In genomic region chr11:18246379-18247161, GRCh38 we compare ENCODE assay signal across 10 cellular contexts. TPM values are rescaled to one million over a fixed set of nuclear protein-coding genes. Genes with fewer than 3 reads are reported as not detected.
A peak's percentile ranks its signal among the peaks of the same experiment; 100 is the strongest.
DNase-seq lines count a peak whose midpoint lies in the region; ATAC-seq and TF ChIP-seq lines count a peak whose summit lies in the region.
"Not testable (repeated sequence)": the region's sequence is repeated elsewhere in the genome, so short reads cannot be mapped to it uniquely, and the experiment has no call there.
"Had no signal": no experiment of that assay in that cellular context is flagged by ENCODE, and none has a peak within 500 bp of the region (broad histone marks: within the 10 kb centered on the region; RNA-seq: fewer than 3 reads in every experiment).

No MANE protein-coding gene starts in this region.

- not testable (repeated sequence) for H3K36me3 Mint-ChIP-seq in CD8-positive, alpha-beta T cell; MCF 10A (ENCODE audit: insufficient read depth, unreplicated experiment)

- intact Hi-C loops in CD8-positive, alpha-beta T cell (cut with DNase I, micrococcal nuclease), result not testable (repeated sequence)
- intact Hi-C loops in MCF 10A (cut with micrococcal nuclease), result loop anchor here (10.0 kb wide), 2 partner anchors 248 to 488 kb away; no protein-coding TSS in a partner anchor

- peak overlapping the region; percentile 59 for H3K4me3 Mint-ChIP-seq in CD8-positive, alpha-beta T cell
- H3K4me3 Mint-ChIP-seq in MCF 10A (ENCODE audit: unreplicated experiment), result peak overlapping the region; percentile 52

- H3K9me3 Mint-ChIP-seq in CD8-positive, alpha-beta T cell; MCF 10A (ENCODE audit: unreplicated experiment): not testable (repeated sequence)

- peak overlapping the region; percentile 64; the same call in 1 of the 2 replicates for H2AFZ ChIP-seq in KMS-11 (ENCODE audit: low read depth)

- not testable (repeated sequence) for H3K79me2 ChIP-seq in KMS-11 (ENCODE audit: insufficient read depth, low read depth)

- H3K9me3 ChIP-seq in CD8-positive, alpha-beta T cell (ENCODE audit: low read length), result not testable (repeated sequence)

- H3K9ac ChIP-seq in KMS-11, result peak overlapping the region; percentile 38; the same call in 1 of the 2 replicates

- POLR2A ChIA-PET in CD8-positive, alpha-beta T cell (lab: Charles Lee), result not testable (repeated sequence)
- POLR2A ChIA-PET in MCF 10A (lab: Yijun Ruan, JAX), result interaction anchor here (0.7 to 1.8 kb wide), 5 partner anchors 19 to 94 kb away, joined by 3 to 8 read pairs (median 4); partner anchors contain the start of genes GTF2H1, HPS5 and SAA1

- H4K20me1 ChIP-seq in KMS-11 (ENCODE audit: insufficient read depth), result not testable (repeated sequence)

- H3K4me3 ChIP-seq in CD8-positive, alpha-beta T cell (ENCODE audit: low read depth, low read length); KMS-11 (IDR thresholded peaks at IDR 0.05; ENCODE audit: insufficient read depth, low read depth, low read length): not testable (repeated sequence)

- not testable (repeated sequence) for DNase-seq in CD8-positive, alpha-beta T cell; omental fat pad (ENCODE audit: low spot score)
- DNase-seq in MCF 10A (ENCODE audit: unreplicated experiment), result peak; percentile 42

- H3K27me3 Mint-ChIP-seq in CD8-positive, alpha-beta T cell (ENCODE audit: low read depth); MCF 10A (ENCODE audit: insufficient read depth, unreplicated experiment): not testable (repeated sequence)

- not testable (repeated sequence) for H3K4me1 ChIP-seq in CD8-positive, alpha-beta T cell (ENCODE audit: insufficient read depth, low read length)
- H3K4me1 ChIP-seq in KMS-11 (ENCODE audit: low read depth, poor library complexity, severe bottlenecking), result peaks cover 42% of the 10 kb centered on the region

- not testable (repeated sequence) for TF ChIP-seq CTCF in CD8-positive, alpha-beta T cell (IDR thresholded peaks at IDR 0.05); KMS-11 (conservative IDR thresholded peaks at IDR 0.05; ENCODE audit: low read depth, low read length); MCF 10A (IDR thresholded peaks at IDR 0.05; ENCODE audit: unreplicated experiment); omental fat pad (IDR thresholded peaks at IDR 0.05)

- H3K27me3 ChIP-seq in CD8-positive, alpha-beta T cell (ENCODE audit: insufficient read depth, low read length); KMS-11 (ENCODE audit: insufficient read depth, low read depth): not testable (repeated sequence)

- H3K4me2 ChIP-seq in KMS-11, result peak overlapping the region; percentile 87

- CTCF ChIA-PET in CD8-positive, alpha-beta T cell (lab: Charles Lee), result not testable (repeated sequence)
- CTCF ChIA-PET in MCF 10A (lab: Yijun Ruan, JAX), result interaction anchor here (0.6 to 0.7 kb wide), 3 partner anchors 74 to 519 kb away, joined by 3 to 4 read pairs (median 3); no protein-coding TSS in a partner anchor

- H3K27ac Mint-ChIP-seq in CD8-positive, alpha-beta T cell, result peak overlapping the region; percentile 32
- peak overlapping the region; percentile 81 for H3K27ac Mint-ChIP-seq in MCF 10A (ENCODE audit: low read depth, unreplicated experiment)

- peak; percentile 56 for ATAC-seq in CD8-positive, alpha-beta T cell
- ATAC-seq in GM18909 (IDR thresholded peaks at IDR 0.05; ENCODE audit: poor library complexity, unreplicated experiment) (peak; percentile 75), GM21528 (IDR thresholded peaks at IDR 0.05; ENCODE audit: low FRiP score, unreplicated experiment) (peak; percentile 80), HG03039 (IDR thresholded peaks at IDR 0.05; ENCODE audit: unreplicated experiment) (peak; percentile 81), omental fat pad (ENCODE audit: low FRiP score) (peak; percentile 32)
- ATAC-seq in activated CD4-positive, CD25-positive, alpha-beta regulatory T cell treated with anti-CD3 and anti-CD28 coated beads, Interleukin-2, amount 50 U/mL, for 24 hours, result peak; percentile 69 to 76

- H3K27ac ChIP-seq in CD8-positive, alpha-beta T cell (ENCODE audit: low read depth, low read length), result not testable (repeated sequence)
- peak overlapping the region; percentile 64 for H3K27ac ChIP-seq in KMS-11

- not testable (repeated sequence) for BruUV-seq in MCF 10A (replicated peaks; lab: Mats Ljungman, UMichigan)

- H3K36me3 ChIP-seq in CD8-positive, alpha-beta T cell (ENCODE audit: insufficient read depth, low read length); KMS-11 (ENCODE audit: insufficient read depth): not testable (repeated sequence)

- not testable (repeated sequence) for H3K4me1 Mint-ChIP-seq in CD8-positive, alpha-beta T cell (ENCODE audit: low read depth)
- peaks cover 29% of the 10 kb centered on the region for H3K4me1 Mint-ChIP-seq in MCF 10A (ENCODE audit: insufficient read depth, unreplicated experiment)

RNA-seq across cellular contexts. Expression of gene SAA2, which starts 1.9 kb away (rescaled TPM):
- total RNA-seq in CD8-positive, alpha-beta T cell, result under 1 TPM in 1 of 2 experiments, not detected in 1; 0.49 TPM
- total RNA-seq in MCF 10A (2022) (12.2 and 12.7 TPM in 2 replicates), omental fat pad (100 to 1,000 TPM in 3 of 4 donors, 10 to 100 TPM in 1; 37.2 to 515 (median 246) TPM)
- total RNA-seq: temporal lobe had no signal

RNA-seq across cellular contexts. Expression of gene SAA4, which starts 10.0 kb away (rescaled TPM):
- total RNA-seq in CD8-positive, alpha-beta T cell, result not detected
- total RNA-seq in MCF 10A (2022), result not detected in 2 replicates
- total RNA-seq in omental fat pad, result 1 to 10 TPM in 1 of 4 donors, under 1 TPM in 1, not detected in 2; 0.74 to 3.2 TPM
- total RNA-seq: body of pancreas, temporal lobe had no signal

RNA-seq across cellular contexts. Expression of gene SAA1, which starts 19.5 kb away (rescaled TPM):
- total RNA-seq in CD8-positive, alpha-beta T cell, result not detected
- total RNA-seq in MCF 10A (2022), result 45.5 and 55.7 TPM in 2 replicates
- 1,000 to 10,000 TPM in 1 of 4 donors, 100 to 1,000 TPM in 3; 170 to 1,717 (median 790) TPM for total RNA-seq in omental fat pad
- total RNA-seq: temporal lobe had no signal

Comparison
In these comparisons a context has a peak if more than half of its experiments do, and no peak if none do; other contexts are left out.
1. RNA of gene SAA1, which starts 19.5 kb away (total RNA-seq): 170 to 1,717 TPM in omental fat pad and 45.5 to 55.7 TPM in MCF 10A; not detected in CD8-positive, alpha-beta T cell; every median in the first group is over 10 times any median in the second.
2. Peak in every context shown above with its lines, with median percentiles within 50 percentile points of each other: ATAC-seq.